Comparison of ENCODE assay signal across 8 cellular contexts in genomic region chr22:46053563-46054090, GRCh38.
DNase-seq lines count a peak whose midpoint lies in the region; ATAC-seq and TF ChIP-seq lines count a peak whose summit lies in the region.

No MANE protein-coding gene starts in this region.

- no peaks in the 10 kb centered on the region for H3K27me3 Mint-ChIP-seq in nephron (ENCODE audit: low read depth)

- TF ChIP-seq CTCF in GM10266 (IDR thresholded peaks at IDR 0.05; ENCODE audit: control insufficient read depth, insufficient read depth, low read depth, missing control alignments) (no peak), nephron (IDR thresholded peaks at IDR 0.05; ENCODE audit: unreplicated experiment in 3 of 3) (no peak)

- H3K4me3 Mint-ChIP-seq in nephron, result peak overlapping the region; percentile 70 to 88 (median 83)

- H3K36me3 Mint-ChIP-seq in nephron (ENCODE audit: low read depth), result no peaks in the 10 kb centered on the region

- ATAC-seq in HG03280 (IDR thresholded peaks at IDR 0.05; ENCODE audit: unreplicated experiment) (no peak), GM18868 (IDR thresholded peaks at IDR 0.05; ENCODE audit: unreplicated experiment) (no peak), GM19463 (IDR thresholded peaks at IDR 0.05; ENCODE audit: unreplicated experiment) (no peak)

- H3K27ac Mint-ChIP-seq in nephron, result peak overlapping the region; percentile 93 to 99 (median 97)

- H3K9me3 Mint-ChIP-seq in nephron, result no peaks in the 10 kb centered on the region

- DNase-seq in GM10266 (ENCODE audit: extremely low spot score), result peak; percentile 66
- DNase-seq in NCI-H345 treated with DMSO at 0.1 percent for 48 hours (lab: John Stamatoyannopoulos, UW; ENCODE audit: unreplicated experiment), result peak; percentile 32
- peak; percentile 66 to 77 for DNase-seq in activated T-cell treated with anti-CD3 and anti-CD28 coated beads, Interleukin-2, amount 50 U/mL, for 48 hours
- DNase-seq in fibroblast of gingiva (ENCODE audit: low read depth), result peak; percentile 73

- peaks cover 44% of the 10 kb centered on the region for H3K4me1 Mint-ChIP-seq in nephron
